ENCODE assay signal across 2 cellular contexts in the genomic region with DNA sequence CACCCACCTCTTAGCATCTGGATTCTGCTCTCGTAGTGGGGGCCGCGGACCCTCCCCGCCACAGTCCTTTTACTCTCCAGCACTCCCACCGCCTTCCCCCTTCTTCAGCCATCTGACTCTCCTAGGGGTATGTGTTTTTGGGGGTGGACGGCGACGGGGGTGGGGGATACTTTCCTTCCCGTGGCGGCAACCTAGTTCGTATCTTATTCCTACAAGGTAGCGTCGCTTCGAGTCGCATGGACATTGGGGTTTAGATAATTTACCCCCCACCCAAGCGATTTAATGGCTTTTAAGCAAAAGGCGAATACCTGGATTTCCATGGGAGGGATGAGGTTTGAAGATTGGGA.
TF ChIP-seq lines count a peak whose summit lies in the region.

No MANE protein-coding gene starts in this region.

TF ChIP-seq in SK-N-SH, 30 proteins besides CTCF, POLR2A, EP300 and RAD21 (continued from another document):
- TF ChIP-seq, protein P1, sequence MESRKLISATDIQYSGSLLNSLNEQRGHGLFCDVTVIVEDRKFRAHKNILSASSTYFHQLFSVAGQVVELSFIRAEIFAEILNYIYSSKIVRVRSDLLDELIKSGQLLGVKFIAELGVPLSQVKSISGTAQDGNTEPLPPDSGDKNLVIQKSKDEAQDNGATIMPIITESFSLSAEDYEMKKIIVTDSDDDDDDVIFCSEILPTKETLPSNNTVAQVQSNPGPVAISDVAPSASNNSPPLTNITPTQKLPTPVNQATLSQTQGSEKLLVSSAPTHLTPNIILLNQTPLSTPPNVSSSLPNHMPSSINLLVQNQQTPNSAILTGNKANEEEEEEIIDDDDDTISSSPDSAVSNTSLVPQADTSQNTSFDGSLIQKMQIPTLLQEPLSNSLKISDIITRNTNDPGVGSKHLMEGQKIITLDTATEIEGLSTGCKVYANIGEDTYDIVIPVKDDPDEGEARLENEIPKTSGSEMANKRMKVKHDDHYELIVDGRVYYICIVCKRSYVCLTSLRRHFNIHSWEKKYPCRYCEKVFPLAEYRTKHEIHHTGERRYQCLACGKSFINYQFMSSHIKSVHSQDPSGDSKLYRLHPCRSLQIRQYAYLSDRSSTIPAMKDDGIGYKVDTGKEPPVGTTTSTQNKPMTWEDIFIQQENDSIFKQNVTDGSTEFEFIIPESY (IDR thresholded peaks at IDR 0.05; ENCODE audit: borderline replicate concordance, low read depth) = no peak
- TF ChIP-seq MEF2A (IDR thresholded peaks at IDR 0.05; ENCODE audit: borderline replicate concordance, low read depth) (no peak), GATA2 (CRISPR knock-in tag; IDR thresholded peaks at IDR 0.05) (no peak), ELF1 (IDR thresholded peaks at IDR 0.05) (no peak), NFIC (IDR thresholded peaks at IDR 0.05; ENCODE audit: borderline replicate concordance) (no peak), POLR2AphosphoS5 (IDR thresholded peaks at IDR 0.05; ENCODE audit: low read depth, low read length) (no peak)
- TF ChIP-seq, protein P2, sequence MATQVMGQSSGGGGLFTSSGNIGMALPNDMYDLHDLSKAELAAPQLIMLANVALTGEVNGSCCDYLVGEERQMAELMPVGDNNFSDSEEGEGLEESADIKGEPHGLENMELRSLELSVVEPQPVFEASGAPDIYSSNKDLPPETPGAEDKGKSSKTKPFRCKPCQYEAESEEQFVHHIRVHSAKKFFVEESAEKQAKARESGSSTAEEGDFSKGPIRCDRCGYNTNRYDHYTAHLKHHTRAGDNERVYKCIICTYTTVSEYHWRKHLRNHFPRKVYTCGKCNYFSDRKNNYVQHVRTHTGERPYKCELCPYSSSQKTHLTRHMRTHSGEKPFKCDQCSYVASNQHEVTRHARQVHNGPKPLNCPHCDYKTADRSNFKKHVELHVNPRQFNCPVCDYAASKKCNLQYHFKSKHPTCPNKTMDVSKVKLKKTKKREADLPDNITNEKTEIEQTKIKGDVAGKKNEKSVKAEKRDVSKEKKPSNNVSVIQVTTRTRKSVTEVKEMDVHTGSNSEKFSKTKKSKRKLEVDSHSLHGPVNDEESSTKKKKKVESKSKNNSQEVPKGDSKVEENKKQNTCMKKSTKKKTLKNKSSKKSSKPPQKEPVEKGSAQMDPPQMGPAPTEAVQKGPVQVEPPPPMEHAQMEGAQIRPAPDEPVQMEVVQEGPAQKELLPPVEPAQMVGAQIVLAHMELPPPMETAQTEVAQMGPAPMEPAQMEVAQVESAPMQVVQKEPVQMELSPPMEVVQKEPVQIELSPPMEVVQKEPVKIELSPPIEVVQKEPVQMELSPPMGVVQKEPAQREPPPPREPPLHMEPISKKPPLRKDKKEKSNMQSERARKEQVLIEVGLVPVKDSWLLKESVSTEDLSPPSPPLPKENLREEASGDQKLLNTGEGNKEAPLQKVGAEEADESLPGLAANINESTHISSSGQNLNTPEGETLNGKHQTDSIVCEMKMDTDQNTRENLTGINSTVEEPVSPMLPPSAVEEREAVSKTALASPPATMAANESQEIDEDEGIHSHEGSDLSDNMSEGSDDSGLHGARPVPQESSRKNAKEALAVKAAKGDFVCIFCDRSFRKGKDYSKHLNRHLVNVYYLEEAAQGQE (IDR thresholded peaks at IDR 0.05; ENCODE audit: low read depth, low read length) = no peak

TF ChIP-seq in SK-N-SH treated with all-trans-retinoic acid at 6 μM for 48 hours, 23 proteins besides CTCF, POLR2A, EP300 and RAD21 (continued from another document):
- TF ChIP-seq, protein P3, sequence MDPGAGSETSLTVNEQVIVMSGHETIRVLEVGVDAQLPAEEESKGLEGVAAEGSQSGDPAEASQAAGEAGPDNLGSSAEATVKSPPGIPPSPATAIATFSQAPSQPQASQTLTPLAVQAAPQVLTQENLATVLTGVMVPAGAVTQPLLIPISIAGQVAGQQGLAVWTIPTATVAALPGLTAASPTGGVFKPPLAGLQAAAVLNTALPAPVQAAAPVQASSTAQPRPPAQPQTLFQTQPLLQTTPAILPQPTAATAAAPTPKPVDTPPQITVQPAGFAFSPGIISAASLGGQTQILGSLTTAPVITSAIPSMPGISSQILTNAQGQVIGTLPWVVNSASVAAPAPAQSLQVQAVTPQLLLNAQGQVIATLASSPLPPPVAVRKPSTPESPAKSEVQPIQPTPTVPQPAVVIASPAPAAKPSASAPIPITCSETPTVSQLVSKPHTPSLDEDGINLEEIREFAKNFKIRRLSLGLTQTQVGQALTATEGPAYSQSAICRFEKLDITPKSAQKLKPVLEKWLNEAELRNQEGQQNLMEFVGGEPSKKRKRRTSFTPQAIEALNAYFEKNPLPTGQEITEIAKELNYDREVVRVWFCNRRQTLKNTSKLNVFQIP (CRISPR knock-in tag; IDR thresholded peaks at IDR 0.05; ENCODE audit: borderline replicate concordance, low read depth) = no peak
- TF ChIP-seq ESRRG (CRISPR knock-in tag; IDR thresholded peaks at IDR 0.05) (no peak), TCF4 (CRISPR knock-in tag; IDR thresholded peaks at IDR 0.05; ENCODE audit: borderline replicate concordance) (no peak), ZFP30 (CRISPR knock-in tag; IDR thresholded peaks at IDR 0.05) (no peak), PPARA (CRISPR knock-in tag; IDR thresholded peaks at IDR 0.05; ENCODE audit: borderline replicate concordance) (no peak), ISL1 (CRISPR knock-in tag; IDR thresholded peaks at IDR 0.05) (no peak), ZNF8 (CRISPR knock-in tag; IDR thresholded peaks at IDR 0.05) (no peak), OSR1 (CRISPR knock-in tag; IDR thresholded peaks at IDR 0.05) (no peak), ZFP3 (CRISPR knock-in tag; IDR thresholded peaks at IDR 0.05) (no peak), BACH2 (CRISPR knock-in tag; IDR thresholded peaks at IDR 0.05; ENCODE audit: borderline replicate concordance) (no peak), RARB (CRISPR knock-in tag; IDR thresholded peaks at IDR 0.05) (no peak), SNAI2 (CRISPR knock-in tag; IDR thresholded peaks at IDR 0.05) (no peak), GLIS3 (CRISPR knock-in tag; IDR thresholded peaks at IDR 0.05) (no peak), CSDC2 (CRISPR knock-in tag; IDR thresholded peaks at IDR 0.05) (no peak), TOX (CRISPR knock-in tag; IDR thresholded peaks at IDR 0.05; ENCODE audit: borderline replicate concordance) (no peak)
- TF ChIP-seq, protein P4, sequence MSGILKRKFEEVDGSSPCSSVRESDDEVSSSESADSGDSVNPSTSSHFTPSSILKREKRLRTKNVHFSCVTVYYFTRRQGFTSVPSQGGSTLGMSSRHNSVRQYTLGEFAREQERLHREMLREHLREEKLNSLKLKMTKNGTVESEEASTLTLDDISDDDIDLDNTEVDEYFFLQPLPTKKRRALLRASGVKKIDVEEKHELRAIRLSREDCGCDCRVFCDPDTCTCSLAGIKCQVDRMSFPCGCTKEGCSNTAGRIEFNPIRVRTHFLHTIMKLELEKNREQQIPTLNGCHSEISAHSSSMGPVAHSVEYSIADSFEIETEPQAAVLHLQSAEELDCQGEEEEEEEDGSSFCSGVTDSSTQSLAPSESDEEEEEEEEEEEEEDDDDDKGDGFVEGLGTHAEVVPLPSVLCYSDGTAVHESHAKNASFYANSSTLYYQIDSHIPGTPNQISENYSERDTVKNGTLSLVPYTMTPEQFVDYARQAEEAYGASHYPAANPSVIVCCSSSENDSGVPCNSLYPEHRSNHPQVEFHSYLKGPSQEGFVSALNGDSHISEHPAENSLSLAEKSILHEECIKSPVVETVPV (CRISPR knock-in tag; IDR thresholded peaks at IDR 0.05) = no peak
- TF ChIP-seq, protein P5, sequence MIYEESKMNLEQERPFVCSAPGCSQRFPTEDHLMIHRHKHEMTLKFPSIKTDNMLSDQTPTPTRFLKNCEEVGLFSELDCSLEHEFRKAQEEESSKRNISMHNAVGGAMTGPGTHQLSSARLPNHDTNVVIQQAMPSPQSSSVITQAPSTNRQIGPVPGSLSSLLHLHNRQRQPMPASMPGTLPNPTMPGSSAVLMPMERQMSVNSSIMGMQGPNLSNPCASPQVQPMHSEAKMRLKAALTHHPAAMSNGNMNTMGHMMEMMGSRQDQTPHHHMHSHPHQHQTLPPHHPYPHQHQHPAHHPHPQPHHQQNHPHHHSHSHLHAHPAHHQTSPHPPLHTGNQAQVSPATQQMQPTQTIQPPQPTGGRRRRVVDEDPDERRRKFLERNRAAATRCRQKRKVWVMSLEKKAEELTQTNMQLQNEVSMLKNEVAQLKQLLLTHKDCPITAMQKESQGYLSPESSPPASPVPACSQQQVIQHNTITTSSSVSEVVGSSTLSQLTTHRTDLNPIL (CRISPR knock-in tag; IDR thresholded peaks at IDR 0.05; ENCODE audit: low read depth) = no peak
